ENCODE assay signal across 33 cellular contexts in genomic region chr3:184235381-184236032, GRCh38. TPM values are rescaled to one million over a fixed set of nuclear protein-coding genes. Genes with fewer than 3 reads are reported as not detected.
DNase-seq lines count a peak whose midpoint lies in the region; ATAC-seq and TF ChIP-seq lines count a peak whose summit lies in the region.
"Had no signal": no experiment of that assay in that cellular context is flagged by ENCODE, and none has a peak within 500 bp of the region (broad histone marks: within the 10 kb centered on the region; RNA-seq: fewer than 3 reads in every experiment).

No MANE protein-coding gene starts in this region.

- TF ChIP-seq CTCF in WERI-Rb-1 (IDR thresholded peaks at IDR 0.05; ENCODE audit: low read depth, low read length), result no peak

- no peaks in the 10 kb centered on the region for H3K9me2 ChIP-seq in GM23248 (ENCODE audit: insufficient read depth)

- H3K27me3 ChIP-seq in BLaER1 (peaks cover 22% of the 10 kb centered on the region), GM23248 (replicated peaks; ENCODE audit: insufficient read depth) (peaks cover 13% of the 10 kb centered on the region), WERI-Rb-1 (ENCODE audit: insufficient read depth, low read depth, severe bottlenecking) (peaks cover 4% of the 10 kb centered on the region)

- in situ Hi-C loops in GM23248 (cut with MboI), result no loop called here

- H3K9ac ChIP-seq in BLaER1, result peak overlapping the region; percentile 61
- no peak overlapping the region for H3K9ac ChIP-seq in GM23248

- DNase-seq in GM23248 (peak; percentile 12), NCI-H345 (lab: John Stamatoyannopoulos, UW) (peak; percentile 51), WERI-Rb-1 (peak; percentile 64), T-helper 9 cell (no peak), Kasumi-1 (lab: John Stamatoyannopoulos, UW) (no peak)
- no peak for DNase-seq in effector CD8-positive, alpha-beta T cell (lab: John Stamatoyannopoulos, UW)
- DNase-seq: activated B cell treated with CpG ODN at 0.5 μM for 24 hours; activated CD8-positive, alpha-beta memory T cell treated with anti-CD3 and anti-CD28 coated beads, Interleukin-2, amount 10 ng/mL, durations not matched to agents 7 days and 5 days; activated T-cell treated with anti-CD3 and anti-CD28 coated beads, Interleukin-2, amount 50 U/mL, for 48 hours; cerebellar nuclear complex; GOT3; left ventricle myocardium inferior; MG63; NCI-H1436 treated with DMSO at 0.1 percent for 48 hours; NCI-H226; SIG-M5; stimulated activated CD4-positive, alpha-beta T cell treated with anti-CD3 and anti-CD28 coated beads, Interleukin-4, amount 100 ng/mL, for 24 hours; SW 1271; upper lobe of right lung had no signal

- H3K9me3 ChIP-seq in BLaER1, result no peaks in the 10 kb centered on the region
- H3K9me3 ChIP-seq in GM23248 (ENCODE audit: low read depth), result no peaks in the 10 kb centered on the region
- H3K9me3 ChIP-seq in WERI-Rb-1 (ENCODE audit: severe bottlenecking), result no peaks in the 10 kb centered on the region
- H3K9me3 ChIP-seq: Caco-2, left ventricle myocardium inferior, MG63, suprapubic skin, upper lobe of right lung had no signal

- H3K4me3 ChIP-seq in BLaER1, result peak overlapping the region; percentile 39; the same call in 1 of the 2 replicates
- no peak overlapping the region for H3K4me3 ChIP-seq in GM23248
- H3K4me3 ChIP-seq in WERI-Rb-1 (ENCODE audit: low read depth, low read length), result no peak overlapping the region
- H3K4me3 ChIP-seq: K562, left ventricle myocardium inferior, MG63, suprapubic skin, upper lobe of right lung had no signal

- H3K36me3 ChIP-seq in BLaER1 (no peaks in the 10 kb centered on the region), GM23248 (ENCODE audit: low read depth) (no peaks in the 10 kb centered on the region), WERI-Rb-1 (no peaks in the 10 kb centered on the region)
- H3K36me3 ChIP-seq: left ventricle myocardium inferior, MG63, suprapubic skin, upper lobe of right lung had no signal

- H3K4me2 ChIP-seq in BLaER1 (peak overlapping the region; percentile 97), GM23248 (ENCODE audit: unreplicated experiment) (no peak overlapping the region)

- H4K20me1 ChIP-seq in BLaER1, result peaks cover 27% of the 10 kb centered on the region
- no peaks in the 10 kb centered on the region for H4K20me1 ChIP-seq in GM23248 (ENCODE audit: insufficient read depth)

- H3K4me1 ChIP-seq in BLaER1 (peaks cover 81% of the 10 kb centered on the region), GM23248 (ENCODE audit: insufficient read depth) (no peaks in the 10 kb centered on the region)
- H3K4me1 ChIP-seq: Caco-2, upper lobe of right lung had no signal

- no peak overlapping the region for H2AFZ ChIP-seq in GM23248

- no peak for ATAC-seq in HG03025 (IDR thresholded peaks at IDR 0.05; ENCODE audit: low FRiP score, unreplicated experiment)
- ATAC-seq: activated CD8-positive, alpha-beta memory T cell treated with anti-CD3 and anti-CD28 coated beads, Interleukin-2, amount 10 ng/mL, durations not matched to agents 7 days and 5 days; Panc1; sciatic nerve; stimulated activated memory B cell treated with anti-CD40 and anti-IgM and Interleukin-4, amounts not matched to agents 10 μg/mL and 1 μg/mL and 100 μg/mL, for 72 hours; upper lobe of right lung had no signal

- 51% methylated on average over 4 of the region's 4 CpGs for WGBS in GM23248 (ENCODE audit: low coverage in 1 of 2, low lambda C conversion rate in 2 of 2, missing lambda C conversion rate in 2 of 2), 2 experiments

- H3F3A ChIP-seq in GM23248 (ENCODE audit: insufficient read depth), result no peaks in the 10 kb centered on the region

- H3K79me2 ChIP-seq in GM23248 (ENCODE audit: insufficient read depth), result no peaks in the 10 kb centered on the region

- H3K27ac ChIP-seq in BLaER1 (peak overlapping the region; percentile 90), GM23248 (no peak overlapping the region), WERI-Rb-1 (peak overlapping the region; percentile 68)
- H3K27ac ChIP-seq: C4-2B, left ventricle myocardium inferior, suprapubic skin, upper lobe of right lung had no signal

RNA-seq across cellular contexts. Expression of gene VWA5B2, which starts 6.1 kb away (rescaled TPM):
- total RNA-seq in GM23248 (2014; rRNA removed; shearing (Covaris generic)), result not detected in 2 replicates
- polyA plus RNA-seq in GM23248 (2016; fragmentation: Nextera tagmentation; extraction: Ambion mirVana), result not detected in 2 replicates
- total RNA-seq: activated CD8-positive, alpha-beta memory T cell treated with anti-CD3 and anti-CD28 coated beads, Interleukin-2, amount 10 ng/mL, durations not matched to agents 7 days and 5 days; dermis microvascular lymphatic vessel endothelial cell; endothelial cell of umbilical vein; left ventricle myocardium inferior; myocyte; upper lobe of right lung had no signal
- polyA plus RNA-seq: K562 had no signal

RNA-seq across cellular contexts. Expression of gene ALG3, which starts 13.3 kb away (rescaled TPM):
- 52.7 and 66.1 TPM in 2 replicates for total RNA-seq in GM23248 (2014; rRNA removed; shearing (Covaris generic))
- polyA plus RNA-seq in GM23248 (2016; fragmentation: Nextera tagmentation; extraction: Ambion mirVana), result 94.2 and 94.7 TPM in 2 replicates

RNA-seq across cellular contexts. Expression of gene EEF1AKMT4, which starts 14.0 kb away (rescaled TPM):
- total RNA-seq in GM23248 (2014; rRNA removed; shearing (Covaris generic)), result 4.0 and 7.2 TPM in 2 replicates
- polyA plus RNA-seq in GM23248 (2016; fragmentation: Nextera tagmentation; extraction: Ambion mirVana), result 5.3 and 6.1 TPM in 2 replicates

RNA-seq across cellular contexts. Expression of gene CAMK2N2, which starts 25.8 kb away (rescaled TPM):
- 0.11 TPM in 1 of 2 replicates, not detected in the other for total RNA-seq in GM23248 (2014; rRNA removed; shearing (Covaris generic))
- 0.14 TPM in 1 of 2 replicates, not detected in the other for polyA plus RNA-seq in GM23248 (2016; fragmentation: Nextera tagmentation; extraction: Ambion mirVana)
- total RNA-seq: activated B cell treated with CpG ODN at 0.5 μM for 24 hours, dermis microvascular lymphatic vessel endothelial cell, endothelial cell of umbilical vein, HT-29, myocyte, suprapubic skin, upper lobe of right lung had no signal

RNA-seq across cellular contexts. Expression of gene ECE2, which starts 40.3 kb away (rescaled TPM):
- total RNA-seq in GM23248 (2014; rRNA removed; shearing (Covaris generic)), result not detected in 2 replicates
- not detected in 2 replicates for polyA plus RNA-seq in GM23248 (2016; fragmentation: Nextera tagmentation; extraction: Ambion mirVana)
- total RNA-seq: activated B cell treated with CpG ODN at 0.5 μM for 24 hours; activated CD8-positive, alpha-beta memory T cell treated with anti-CD3 and anti-CD28 coated beads, Interleukin-2, amount 10 ng/mL, durations not matched to agents 7 days and 5 days; Caco-2; dermis microvascular lymphatic vessel endothelial cell; endothelial cell of umbilical vein; HT-29; K562; left ventricle myocardium inferior; myocyte; progenitor cell of endocrine pancreas; sciatic nerve; suprapubic skin; upper lobe of right lung had no signal
- polyA plus RNA-seq: endothelial cell of umbilical vein, K562 had no signal

Comparison
In these comparisons a context has a peak if more than half of its experiments do, and no peak if none do; other contexts are left out.
1. DNase-seq: peak in GM23248 (single experiment), NCI-H345 (single experiment) and WERI-Rb-1 (single experiment); none in T-helper 9 cell (single experiment), effector CD8-positive, alpha-beta T cell (single experiment) and Kasumi-1 (0 of 2).